ENCODE assay signal across 35 cellular contexts in the genomic region with DNA sequence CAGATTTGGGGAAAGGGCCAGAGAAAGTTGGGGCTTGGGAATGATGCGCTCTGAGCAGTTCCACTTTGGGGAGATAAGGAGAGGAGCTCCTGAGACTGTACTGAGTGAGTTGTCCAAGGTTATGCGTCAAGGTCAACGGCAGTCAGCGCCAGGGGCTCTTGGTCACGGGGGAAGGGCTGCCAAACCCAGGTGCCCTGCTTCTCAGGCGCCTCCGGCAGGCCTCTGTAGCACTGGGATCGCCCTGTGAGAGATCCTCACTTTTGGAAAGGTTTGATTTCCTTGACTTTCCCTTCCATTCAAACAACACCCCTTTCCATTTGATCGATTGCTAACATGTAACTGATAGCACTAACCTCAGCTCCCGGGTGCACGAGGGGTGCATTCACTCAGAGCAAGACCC.
"Had no signal": no experiment of that assay in that cellular context is flagged by ENCODE, and none has a peak within 500 bp of the region (broad histone marks: within the 10 kb centered on the region; RNA-seq: fewer than 3 reads in every experiment).

No MANE protein-coding gene starts in this region.

- DNase-seq: activated B cell treated with CpG ODN at 0.5 μM for 24 hours; activated CD4-positive, alpha-beta memory T cell treated with anti-CD3 and anti-CD28 coated beads for 36 hours; activated CD4-positive, alpha-beta T cell treated with anti-CD3 and anti-CD28 coated beads for 4 hours; activated CD4-positive, alpha-beta T cell treated with anti-CD3 and anti-CD28 coated beads, Interleukin-2, amount 50 U/mL, for 1 hour; activated CD4-positive, alpha-beta T cell treated with anti-CD3 and anti-CD28 coated beads, Interleukin-2, amount 50 U/mL, for 4 hours; activated CD4-positive, CD25-positive, alpha-beta regulatory T cell treated with anti-CD3 and anti-CD28 coated beads, Interleukin-2, amount 50 U/mL, for 72 hours; activated CD8-positive, alpha-beta memory T cell treated with anti-CD3 and anti-CD28 coated beads, Interleukin-2, amount 50 U/mL, for 4 hours; activated CD8-positive, alpha-beta T cell treated with anti-CD3 and anti-CD28 coated beads for 36 hours; activated effector memory CD4-positive, alpha-beta T cell treated with anti-CD3 and anti-CD28 coated beads, Interleukin-2, amount 50 U/mL, for 16 hours; activated gamma-delta T cell treated with Interleukin-2 at 50 U/mL for 16 hours; activated naive CD4-positive, alpha-beta T cell; activated naive CD4-positive, alpha-beta T cell treated with anti-CD3 and anti-CD28 coated beads for 36 hours; activated naive CD4-positive, alpha-beta T cell treated with anti-CD3 and anti-CD28 coated beads, Interleukin-2, amount 50 U/mL, for 16 hours; activated naive CD8-positive, alpha-beta T cell treated with anti-CD3 and anti-CD28 coated beads for 36 hours; activated T-cell treated with anti-CD3 and anti-CD28 coated beads for 4 hours; activated T-cell treated with anti-CD3 and anti-CD28 coated beads, Interleukin-2, amount 50 U/mL, for 1 hour; activated T-cell treated with anti-CD3 and anti-CD28 coated beads, Interleukin-2, amount 50 U/mL, for 4 hours; activated T-cell treated with anti-CD3 and anti-CD28 coated beads, Interleukin-2, amount 50 U/mL, for 72 hours; adrenal gland; amniotic stem cell; caudate nucleus; cerebellar nuclear complex; T-helper 1 cell; T-helper 2 cell; T-helper 9 cell had no signal

- ATAC-seq: activated CD8-positive, alpha-beta T cell treated with anti-CD3 and anti-CD28 coated beads for 36 hours; activated naive CD4-positive, alpha-beta T cell treated with anti-CD3 and anti-CD28 coated beads, Interleukin-2, amount 50 U/mL, for 72 hours; activated T-cell treated with anti-CD3 and anti-CD28 coated beads, Interleukin-2, amount 50 U/mL, for 4 hours; activated T-cell treated with anti-CD3 and anti-CD28 coated beads, Interleukin-2, amount 50 U/mL, for 72 hours; activated T-helper 17 cell treated with anti-CD3 and anti-CD28 coated beads, Interleukin-2, amount 50 U/mL, for 72 hours had no signal

- H3K27me3 Mint-ChIP-seq: activated B cell treated with CpG ODN at 0.5 μM for 24 hours; activated CD4-positive, alpha-beta memory T cell treated with anti-CD3 and anti-CD28 coated beads for 36 hours; activated CD8-positive, alpha-beta T cell treated with anti-CD3 and anti-CD28 coated beads for 36 hours; activated naive CD8-positive, alpha-beta T cell treated with anti-CD3 and anti-CD28 coated beads for 36 hours; activated T-helper 17 cell treated with anti-CD3 and anti-CD28 coated beads, Interleukin-2, amount 50 U/mL, for 72 hours; brain; central memory CD8-positive, alpha-beta T cell had no signal

- H3K27ac ChIP-seq: adrenal gland, ascending aorta, cardiac muscle cell, VCaP had no signal

- H3K27ac Mint-ChIP-seq: activated B cell treated with CpG ODN at 0.5 μM for 24 hours; activated CD4-positive, alpha-beta memory T cell treated with anti-CD3 and anti-CD28 coated beads for 36 hours; activated CD8-positive, alpha-beta T cell treated with anti-CD3 and anti-CD28 coated beads for 36 hours; activated naive CD4-positive, alpha-beta T cell treated with anti-CD3 and anti-CD28 coated beads for 36 hours; activated naive CD4-positive, alpha-beta T cell treated with anti-CD3 and anti-CD28 coated beads, Interleukin-2, amount 50 U/mL, for 72 hours; activated naive CD8-positive, alpha-beta T cell treated with anti-CD3 and anti-CD28 coated beads for 36 hours; activated T-cell treated with anti-CD3 and anti-CD28 coated beads, Interleukin-2, amount 50 U/mL, for 72 hours; activated T-helper 1 cell treated with anti-CD3 and anti-CD28 coated beads, Interleukin-12 subunit alpha, Interleukin-12 subunit beta, Interleukin-2, Interleukin-4 antibody, amounts not matched to agents 30 ng/mL and 10 ng/mL and 1 ng/mL, durations not matched to agents 14 hours and 24 hours and 36 hours; activated T-helper 17 cell treated with anti-CD3 and anti-CD28 coated beads, Interleukin-2, amount 50 U/mL, for 72 hours; T-helper 1 cell treated with Interleukin-12 subunit alpha and Interleukin-12 subunit beta and Interleukin-4 antibody, amounts not matched to agents 30 μg/mL and 1 μg/mL, for 36 hours; T-helper 2 cell treated with Interferon-gamma antibody and Interleukin-4, amounts not matched to agents 5 μg/mL and 100 μg/mL, for 36 hours had no signal

- H3K4me1 Mint-ChIP-seq: activated B cell treated with CpG ODN at 0.5 μM for 24 hours; activated naive CD8-positive, alpha-beta T cell treated with anti-CD3 and anti-CD28 coated beads for 36 hours; activated T-helper 17 cell treated with anti-CD3 and anti-CD28 coated beads, Interleukin-2, amount 50 U/mL, for 72 hours; central memory CD8-positive, alpha-beta T cell had no signal

- H3K4me1 ChIP-seq: adrenal gland, ascending aorta had no signal

- H3K27me3 ChIP-seq: adrenal gland, ascending aorta, cardiac muscle cell had no signal

- H3K36me3 Mint-ChIP-seq: activated CD4-positive, alpha-beta memory T cell treated with anti-CD3 and anti-CD28 coated beads for 36 hours; activated naive CD8-positive, alpha-beta T cell treated with anti-CD3 and anti-CD28 coated beads for 36 hours; brain had no signal

- H3K9me3 Mint-ChIP-seq: activated CD8-positive, alpha-beta T cell treated with anti-CD3 and anti-CD28 coated beads for 36 hours; activated naive CD8-positive, alpha-beta T cell treated with anti-CD3 and anti-CD28 coated beads for 36 hours had no signal

- H3K36me3 ChIP-seq: adrenal gland, ascending aorta, cardiac muscle cell had no signal

- H3K9me3 ChIP-seq: adrenal gland, ascending aorta had no signal

- H3K4me3 Mint-ChIP-seq: activated B cell treated with CpG ODN at 0.5 μM for 24 hours; activated CD4-positive, alpha-beta memory T cell treated with anti-CD3 and anti-CD28 coated beads for 36 hours; activated CD8-positive, alpha-beta T cell treated with anti-CD3 and anti-CD28 coated beads for 36 hours; activated naive CD4-positive, alpha-beta T cell treated with anti-CD3 and anti-CD28 coated beads for 36 hours; activated naive CD8-positive, alpha-beta T cell treated with anti-CD3 and anti-CD28 coated beads for 36 hours; activated T-cell treated with anti-CD3 and anti-CD28 coated beads, Interleukin-2, amount 50 U/mL, for 4 hours; activated T-cell treated with anti-CD3 and anti-CD28 coated beads, Interleukin-2, amount 50 U/mL, for 72 hours; activated T-helper 1 cell treated with anti-CD3 and anti-CD28 coated beads, Interleukin-12 subunit alpha, Interleukin-12 subunit beta, Interleukin-2, Interleukin-4 antibody, amounts not matched to agents 30 ng/mL and 10 ng/mL and 1 ng/mL, durations not matched to agents 14 hours and 24 hours and 36 hours; activated T-helper 17 cell treated with anti-CD3 and anti-CD28 coated beads, Interleukin-2, amount 50 U/mL, for 72 hours; brain; central memory CD8-positive, alpha-beta T cell; T-helper 1 cell treated with Interleukin-12 subunit alpha and Interleukin-12 subunit beta and Interleukin-4 antibody, amounts not matched to agents 30 μg/mL and 1 μg/mL, for 36 hours; T-helper 2 cell treated with Interferon-gamma antibody and Interleukin-4, amounts not matched to agents 5 μg/mL and 100 μg/mL, for 36 hours had no signal

- H3K4me3 ChIP-seq: adrenal gland, ascending aorta, cardiac muscle cell had no signal
